Comparison of ENCODE assay signal across 1 cellular context in genomic region chrX:69538321-69538876, GRCh38.
TF ChIP-seq lines count a peak whose summit lies in the region.

No MANE protein-coding gene starts in this region.

TF ChIP-seq in HepG2, 621 proteins besides CTCF, POLR2A, EP300 and RAD21 (continued from another document):
- TF ChIP-seq PREB (CRISPR knock-in tag; IDR thresholded peaks at IDR 0.05) (no peak), GTF2F1 (IDR thresholded peaks at IDR 0.05; ENCODE audit: low read length) (no peak), ZSCAN29 (CRISPR knock-in tag; conservative IDR thresholded peaks at IDR 0.05) (0 out of 2 replicates have a peak, but pooled peaks have one; percentile 42), SALL1 (CRISPR knock-in tag; IDR thresholded peaks at IDR 0.05) (peak; percentile 37; the same call in 1 of the 2 replicates), NFRKB (IDR thresholded peaks at IDR 0.05) (no peak), ZNF207 (IDR thresholded peaks at IDR 0.05; ENCODE audit: borderline replicate concordance) (no peak), MED1 (CRISPR knock-in tag; IDR thresholded peaks at IDR 0.05) (0 out of 2 replicates have a peak, but pooled peaks have one; percentile 22), HDAC1 (CRISPR knock-in tag; IDR thresholded peaks at IDR 0.05) (peak; percentile 58), MTA1 (CRISPR knock-in tag; IDR thresholded peaks at IDR 0.05; ENCODE audit: borderline replicate concordance) (0 out of 2 replicates have a peak, but pooled peaks have one; percentile 34), ZNF75D (CRISPR knock-in tag; IDR thresholded peaks at IDR 0.05; ENCODE audit: borderline replicate concordance) (no peak), NFIC (IDR thresholded peaks at IDR 0.05; ENCODE audit: low read length) (no peak), TBX2 (CRISPR knock-in tag; IDR thresholded peaks at IDR 0.05; ENCODE audit: borderline replicate concordance) (peak; percentile 28; the same call in 1 of the 2 replicates), ZNF280D (CRISPR knock-in tag; IDR thresholded peaks at IDR 0.05) (0 out of 2 replicates have a peak, but pooled peaks have one; percentile 33), GATA4 (IDR thresholded peaks at IDR 0.05; ENCODE audit: borderline replicate concordance, low read depth) (no peak)
- TF ChIP-seq, protein P1, sequence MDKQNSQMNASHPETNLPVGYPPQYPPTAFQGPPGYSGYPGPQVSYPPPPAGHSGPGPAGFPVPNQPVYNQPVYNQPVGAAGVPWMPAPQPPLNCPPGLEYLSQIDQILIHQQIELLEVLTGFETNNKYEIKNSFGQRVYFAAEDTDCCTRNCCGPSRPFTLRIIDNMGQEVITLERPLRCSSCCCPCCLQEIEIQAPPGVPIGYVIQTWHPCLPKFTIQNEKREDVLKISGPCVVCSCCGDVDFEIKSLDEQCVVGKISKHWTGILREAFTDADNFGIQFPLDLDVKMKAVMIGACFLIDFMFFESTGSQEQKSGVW (CRISPR knock-in tag; IDR thresholded peaks at IDR 0.05; ENCODE audit: borderline replicate concordance) = no peak
